Comparison of ENCODE assay signal across 8 cellular contexts in genomic region chr3:147191795-147192385, GRCh38.
DNase-seq lines count a peak whose midpoint lies in the region; ATAC-seq and TF ChIP-seq lines count a peak whose summit lies in the region.

No MANE protein-coding gene starts in this region.

- no peak overlapping the region for H3K27ac Mint-ChIP-seq in activated naive CD4-positive, alpha-beta T cell treated with anti-CD3 and anti-CD28 coated beads for 36 hours
- no peak overlapping the region for H3K27ac Mint-ChIP-seq in mesothelial cell of epicardium

- CTCF ChIA-PET in activated naive CD4-positive, alpha-beta T cell treated with anti-CD3 and anti-CD28 coated beads for 36 hours (lab: Charles Lee), result interaction anchor here (0.6 kb wide), 1 partner anchor 12 kb away, joined by 3 read pairs; no protein-coding TSS in a partner anchor

- DNase-seq in activated naive CD4-positive, alpha-beta T cell treated with anti-CD3 and anti-CD28 coated beads for 36 hours, result peak; percentile 4
- DNase-seq in activated naive CD4-positive, alpha-beta T cell treated with anti-CD3 and anti-CD28 coated beads, Interleukin-2, amount 50 U/mL, for 16 hours, result no peak
- DNase-seq in NCI-H524 (lab: John Stamatoyannopoulos, UW), result peak; percentile 60 to 82
- peak; percentile 8 to 81 for DNase-seq in T47D (ENCODE audit: low read depth in 1 of 2, low spot score in 1 of 2)
- DNase-seq in mesothelial cell of epicardium (ENCODE audit: low spot score in 2 of 2, unreplicated experiment in 2 of 2), result no peak
- no peak for DNase-seq in GM19240 (ENCODE audit: insufficient read length, low spot score)
- no peak for DNase-seq in activated T-cell treated with anti-CD3 and anti-CD28 coated beads, Interleukin-2, amount 50 U/mL, for 48 hours

- ATAC-seq in HG02870 (IDR thresholded peaks at IDR 0.05; ENCODE audit: unreplicated experiment), result peak; percentile 42

- no peak overlapping the region for H3K4me3 Mint-ChIP-seq in activated naive CD4-positive, alpha-beta T cell treated with anti-CD3 and anti-CD28 coated beads for 36 hours
- H3K4me3 Mint-ChIP-seq in mesothelial cell of epicardium, result no peak overlapping the region

- in situ Hi-C loops in T47D (cut with HindIII; ENCODE audit: low pct_unique_long_range_greater_than_20kb, low sequenced_read_pairs), result no loop called here

- intact Hi-C loops in activated naive CD4-positive, alpha-beta T cell treated with anti-CD3 and anti-CD28 coated beads for 36 hours (cut with micrococcal nuclease), result loop anchor here (1.0 to 5.0 kb wide), 2 partner anchors 551 to 600 kb away; no protein-coding TSS in a partner anchor

- peaks cover 10% of the 10 kb centered on the region for H3K9me3 Mint-ChIP-seq in activated naive CD4-positive, alpha-beta T cell treated with anti-CD3 and anti-CD28 coated beads for 36 hours
- peaks cover 10% of the 10 kb centered on the region for H3K9me3 Mint-ChIP-seq in mesothelial cell of epicardium

- no peaks in the 10 kb centered on the region for H3K4me1 Mint-ChIP-seq in activated naive CD4-positive, alpha-beta T cell treated with anti-CD3 and anti-CD28 coated beads for 36 hours (ENCODE audit: low read depth)
- H3K4me1 Mint-ChIP-seq in mesothelial cell of epicardium, result peaks cover 11% of the 10 kb centered on the region

- no peaks in the 10 kb centered on the region for H3K27me3 Mint-ChIP-seq in activated naive CD4-positive, alpha-beta T cell treated with anti-CD3 and anti-CD28 coated beads for 36 hours (ENCODE audit: low read depth)
- H3K27me3 Mint-ChIP-seq in mesothelial cell of epicardium (ENCODE audit: low read depth), result peaks cover 1% of the 10 kb centered on the region

- no peaks in the 10 kb centered on the region for H3K36me3 Mint-ChIP-seq in activated naive CD4-positive, alpha-beta T cell treated with anti-CD3 and anti-CD28 coated beads for 36 hours (ENCODE audit: low read depth)
- peaks cover 3% of the 10 kb centered on the region for H3K36me3 Mint-ChIP-seq in mesothelial cell of epicardium

- TF ChIP-seq CTCF in mesothelial cell of epicardium (IDR thresholded peaks at IDR 0.05; ENCODE audit: unreplicated experiment), result peak; percentile 81

Comparison
In these comparisons a context has a peak if more than half of its experiments do, and no peak if none do; other contexts are left out.
1. DNase-seq: peak in activated naive CD4-positive, alpha-beta T cell treated with anti-CD3 and anti-CD28 coated beads for 36 hours (single experiment), NCI-H524 (2 of 2) and T47D (2 of 2); none in activated naive CD4-positive, alpha-beta T cell treated with anti-CD3 and anti-CD28 coated beads, Interleukin-2, amount 50 U/mL, for 16 hours (single experiment), mesothelial cell of epicardium (0 of 2), GM19240 (single experiment) and activated T-cell treated with anti-CD3 and anti-CD28 coated beads, Interleukin-2, amount 50 U/mL, for 48 hours (0 of 2).